18 cellular contexts compared by ENCODE assay signal in the genomic region with DNA sequence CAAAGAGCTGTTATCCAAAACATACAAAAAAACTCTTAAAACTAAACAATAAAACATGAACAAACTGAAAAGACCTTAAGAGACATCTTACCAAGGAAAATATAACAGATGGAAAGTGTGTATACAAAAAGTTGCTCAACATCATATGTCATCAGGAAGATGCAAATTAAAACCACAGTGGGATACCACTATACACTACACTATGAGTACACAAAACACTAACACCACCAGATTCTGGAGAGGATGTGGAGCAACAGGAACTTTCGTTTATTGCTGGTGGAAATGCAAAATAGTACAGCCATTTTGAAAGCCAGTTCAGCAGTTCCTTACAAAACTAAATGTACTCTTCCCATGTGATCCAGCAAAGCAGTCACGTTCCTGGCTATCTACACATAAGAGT.
DNase-seq lines count a peak whose midpoint lies in the region; ATAC-seq and TF ChIP-seq lines count a peak whose summit lies in the region.
"Had no signal": no experiment of that assay in that cellular context is flagged by ENCODE, and none has a peak within 500 bp of the region (broad histone marks: within the 10 kb centered on the region; RNA-seq: fewer than 3 reads in every experiment).

No MANE protein-coding gene starts in this region.

- H2AFZ ChIP-seq in mesenchymal stem cell (ENCODE audit: low read depth, low read length) = no peak overlapping the region
- H2AFZ ChIP-seq: GM23248 had no signal

- no peak for TF ChIP-seq POLR2A in right lobe of liver (IDR thresholded peaks at IDR 0.05)

- no peak overlapping the region for H3K27ac Mint-ChIP-seq in CD8-positive, alpha-beta T cell
- H3K27ac Mint-ChIP-seq in stimulated activated naive B cell treated with anti-CD40 and anti-IgM and Interleukin-4, amounts not matched to agents 10 μg/mL and 1 μg/mL and 100 μg/mL, for 72 hours = no peak overlapping the region
- H3K27ac Mint-ChIP-seq: B cell; CD4-positive, alpha-beta T cell; H9; IgD-negative memory B cell had no signal

- no peak overlapping the region for H3K18ac ChIP-seq in mesenchymal stem cell (ENCODE audit: low read depth in 1 of 2, low read length in 2 of 2)

- H2BK120ac ChIP-seq in mesenchymal stem cell (ENCODE audit: low read depth, low read length) = no peak overlapping the region

- CTCF ChIA-PET in A673 (lab: Charles Lee) = no interaction called here
- CTCF ChIA-PET in CD8-positive, alpha-beta T cell (lab: Charles Lee) = no interaction called here

- H3K23ac ChIP-seq in mesenchymal stem cell (ENCODE audit: low read length in 2 of 2) = no peak overlapping the region

- H3K36me3 Mint-ChIP-seq in CD8-positive, alpha-beta T cell = no peaks in the 10 kb centered on the region
- no peaks in the 10 kb centered on the region for H3K36me3 Mint-ChIP-seq in stimulated activated naive B cell treated with anti-CD40 and anti-IgM and Interleukin-4, amounts not matched to agents 10 μg/mL and 1 μg/mL and 100 μg/mL, for 72 hours
- H3K36me3 Mint-ChIP-seq: IgD-negative memory B cell had no signal

- POLR2A ChIA-PET in A673 (lab: Charles Lee; ENCODE audit: low non-redundant PET) = no interaction called here
- POLR2A ChIA-PET in CD8-positive, alpha-beta T cell (lab: Charles Lee) = interaction anchor here (0.6 kb wide), 1 partner anchor 13 kb away, joined by 4 read pairs; no protein-coding TSS in a partner anchor

- no peak overlapping the region for H2BK5ac ChIP-seq in mesenchymal stem cell (ENCODE audit: low read depth, low read length, poor library complexity, severe bottlenecking)

- ATAC-seq in HG02610 (IDR thresholded peaks at IDR 0.05; ENCODE audit: unreplicated experiment) (peak; percentile 39), right lobe of liver (no peak)
- no peak for ATAC-seq in CD8-positive, alpha-beta T cell
- no peak for ATAC-seq in stimulated activated naive B cell treated with anti-CD40 and anti-IgM and Interleukin-4, amounts not matched to agents 10 μg/mL and 1 μg/mL and 100 μg/mL, for 72 hours (replicated peaks)

- H3K36me3 ChIP-seq in A673 (ENCODE audit: insufficient read depth, low read length, poor library complexity, severe bottlenecking) (no peaks in the 10 kb centered on the region), mesenchymal stem cell (ENCODE audit: control insufficient read depth in 1 of 2, insufficient read depth in 2 of 2, low read depth in 1 of 2, low read length in 2 of 2) (no peaks in the 10 kb centered on the region), right lobe of liver (no peaks in the 10 kb centered on the region)
- H3K36me3 ChIP-seq in CD8-positive, alpha-beta T cell (ENCODE audit: insufficient read depth, low read length) = no peaks in the 10 kb centered on the region

- no peak overlapping the region for H2AK5ac ChIP-seq in mesenchymal stem cell (ENCODE audit: low read length, severe bottlenecking)

- H3K9me3 ChIP-seq in A673 (ENCODE audit: low read depth, low read length, poor library complexity, severe bottlenecking) (no peaks in the 10 kb centered on the region), mesenchymal stem cell (ENCODE audit: control insufficient read depth, low read length) (no peaks in the 10 kb centered on the region), right lobe of liver (no peaks in the 10 kb centered on the region)
- H3K9me3 ChIP-seq in CD8-positive, alpha-beta T cell (ENCODE audit: low read length) = no peaks in the 10 kb centered on the region

- H3K9ac ChIP-seq in mesenchymal stem cell (ENCODE audit: low read length) = no peak overlapping the region
- H3K9ac ChIP-seq: GM23248 had no signal

- H3K27ac ChIP-seq in A673 (ENCODE audit: low read depth, low read length, poor library complexity, severe bottlenecking) = no peak overlapping the region
- H3K27ac ChIP-seq in VCaP = peak overlapping the region; percentile 19; the same call in 1 of the 2 replicates
- no peak overlapping the region for H3K27ac ChIP-seq in mesenchymal stem cell (ENCODE audit: low read length, poor library complexity, severe bottlenecking)
- no peak overlapping the region for H3K27ac ChIP-seq in CD8-positive, alpha-beta T cell (ENCODE audit: low read depth, low read length)
- no peak overlapping the region for H3K27ac ChIP-seq in right lobe of liver
- H3K27ac ChIP-seq: GM23248 had no signal

- H3K4me3 ChIP-seq in A673 (ENCODE audit: low read depth, low read length, poor library complexity, severe bottlenecking) = no peak overlapping the region
- H3K4me3 ChIP-seq in mesenchymal stem cell (ENCODE audit: insufficient read depth in 1 of 2, low read depth in 1 of 2, low read length in 2 of 2) = no peak overlapping the region
- H3K4me3 ChIP-seq in CD8-positive, alpha-beta T cell (ENCODE audit: low read depth, low read length) = no peak overlapping the region
- H3K4me3 ChIP-seq in right lobe of liver = no peak overlapping the region
- H3K4me3 ChIP-seq: GM12878, GM23248 had no signal

- peaks cover 22% of the 10 kb centered on the region for H3K4me1 ChIP-seq in A673 (ENCODE audit: insufficient read depth, low read length, poor library complexity, severe bottlenecking)
- H3K4me1 ChIP-seq in mesenchymal stem cell (ENCODE audit: control insufficient read depth, insufficient read depth, low read depth, low read length) = no peaks in the 10 kb centered on the region
- no peaks in the 10 kb centered on the region for H3K4me1 ChIP-seq in CD8-positive, alpha-beta T cell (ENCODE audit: insufficient read depth, low read length)
- H3K4me1 ChIP-seq in right lobe of liver = no peaks in the 10 kb centered on the region

- H3K27me3 Mint-ChIP-seq in CD8-positive, alpha-beta T cell (ENCODE audit: low read depth) = peaks cover 5% of the 10 kb centered on the region
- H3K27me3 Mint-ChIP-seq in stimulated activated naive B cell treated with anti-CD40 and anti-IgM and Interleukin-4, amounts not matched to agents 10 μg/mL and 1 μg/mL and 100 μg/mL, for 72 hours = no peaks in the 10 kb centered on the region

- H2BK15ac ChIP-seq in mesenchymal stem cell (ENCODE audit: low read depth, poor library complexity, severe bottlenecking) = no peak overlapping the region

- no peaks in the 10 kb centered on the region for H3K4me1 Mint-ChIP-seq in CD8-positive, alpha-beta T cell (ENCODE audit: low read depth)
- no peaks in the 10 kb centered on the region for H3K4me1 Mint-ChIP-seq in stimulated activated naive B cell treated with anti-CD40 and anti-IgM and Interleukin-4, amounts not matched to agents 10 μg/mL and 1 μg/mL and 100 μg/mL, for 72 hours
- H3K4me1 Mint-ChIP-seq: B cell, IgD-negative memory B cell had no signal

- H3K4ac ChIP-seq in mesenchymal stem cell (ENCODE audit: low read depth in 1 of 2, low read length in 2 of 2) = no peak overlapping the region

- intact Hi-C loops in A673 (cut with micrococcal nuclease; ENCODE audit: unreplicated experiment) = no loop called here
- intact Hi-C loops in CD8-positive, alpha-beta T cell (cut with DNase I, micrococcal nuclease) = no loop called here
- intact Hi-C loops in right lobe of liver (cut with DNase I) = no loop called here

- H3K27me3 ChIP-seq in A673 (replicated peaks; ENCODE audit: insufficient read depth, low read depth, low read length, poor library complexity) (no peaks in the 10 kb centered on the region), mesenchymal stem cell (ENCODE audit: control insufficient read depth in 1 of 2, insufficient read depth in 1 of 2, low read length in 2 of 2) (no peaks in the 10 kb centered on the region), right lobe of liver (no peaks in the 10 kb centered on the region)
- no peaks in the 10 kb centered on the region for H3K27me3 ChIP-seq in CD8-positive, alpha-beta T cell (ENCODE audit: insufficient read depth, low read length)

- H3K14ac ChIP-seq in mesenchymal stem cell (ENCODE audit: low read length in 2 of 2) = no peak overlapping the region

- H2BK12ac ChIP-seq in mesenchymal stem cell (ENCODE audit: low read length in 2 of 2) = no peak overlapping the region

- no peak overlapping the region for H4K8ac ChIP-seq in mesenchymal stem cell (ENCODE audit: low read length)

- TF ChIP-seq CTCF in A673 (conservative IDR thresholded peaks at IDR 0.05; ENCODE audit: low read depth, low read length) (no peak), VCaP (conservative IDR thresholded peaks at IDR 0.05) (no peak), right lobe of liver (IDR thresholded peaks at IDR 0.05) (no peak)
- no peak for TF ChIP-seq CTCF in CD8-positive, alpha-beta T cell (IDR thresholded peaks at IDR 0.05)

- no peak overlapping the region for H4K91ac ChIP-seq in mesenchymal stem cell (ENCODE audit: low read length)

- 47% methylated on average over 2 of the region's 2 CpGs for WGBS in mesenchymal stem cell
- WGBS in right lobe of liver (ENCODE audit: insufficient coverage, low coverage, low lambda C conversion rate, missing lambda C conversion rate) = 28% methylated on average over 2 of the region's 2 CpGs

- no peak overlapping the region for H3K4me3 Mint-ChIP-seq in CD8-positive, alpha-beta T cell
- no peak overlapping the region for H3K4me3 Mint-ChIP-seq in stimulated activated naive B cell treated with anti-CD40 and anti-IgM and Interleukin-4, amounts not matched to agents 10 μg/mL and 1 μg/mL and 100 μg/mL, for 72 hours
- H3K4me3 Mint-ChIP-seq: B cell; CD4-positive, alpha-beta T cell; H9; IgD-negative memory B cell had no signal

- DNase-seq in A673 (ENCODE audit: low spot score) (peak; percentile 73), mesenchymal stem cell (peak; percentile 81), right lobe of liver (no peak)
- no peak for DNase-seq in CD8-positive, alpha-beta T cell
- DNase-seq in stimulated activated naive B cell treated with anti-CD40 and anti-IgM and Interleukin-4, amounts not matched to agents 10 μg/mL and 1 μg/mL and 100 μg/mL, for 72 hours = no peak
- DNase-seq: 8988T; ACHN; C1 segment of cervical spinal cord; CD4-positive, alpha-beta T cell; DMS79; GM23248; H9; KG1 had no signal

- no peak overlapping the region for H3K4me2 ChIP-seq in mesenchymal stem cell (ENCODE audit: low read length, poor library complexity, severe bottlenecking)

- H3K79me1 ChIP-seq in mesenchymal stem cell (replicated peaks; ENCODE audit: low read length, poor library complexity, severe bottlenecking) = no peaks in the 10 kb centered on the region

- no TSS peak for BruUV-seq in A673 (replicated peaks; lab: Mats Ljungman, UMichigan)

- H3K9me3 Mint-ChIP-seq in CD8-positive, alpha-beta T cell = no peaks in the 10 kb centered on the region
- peaks cover 0 to 1% of the 10 kb centered on the region in 2 donors for H3K9me3 Mint-ChIP-seq in stimulated activated naive B cell treated with anti-CD40 and anti-IgM and Interleukin-4, amounts not matched to agents 10 μg/mL and 1 μg/mL and 100 μg/mL, for 72 hours
- H3K9me3 Mint-ChIP-seq: CD4-positive, alpha-beta T cell; H9; IgD-negative memory B cell had no signal

Comparison
In these comparisons a context has a peak if more than half of its experiments do, and no peak if none do; other contexts are left out.
1. DNase-seq: peak in A673 (single experiment) and mesenchymal stem cell (single experiment); none in CD8-positive, alpha-beta T cell (0 of 7), stimulated activated naive B cell treated with anti-CD40 and anti-IgM and Interleukin-4, amounts not matched to agents 10 μg/mL and 1 μg/mL and 100 μg/mL, for 72 hours (single experiment) and right lobe of liver (0 of 3).